19 cellular contexts compared by ENCODE assay signal in genomic region chr11:62266558-62266957, GRCh38. TPM values are rescaled to one million over a fixed set of nuclear protein-coding genes. Genes with fewer than 3 reads are reported as not detected.
DNase-seq lines count a peak whose midpoint lies in the region; TF ChIP-seq lines count a peak whose summit lies in the region.
"Had no signal": no experiment of that assay in that cellular context is flagged by ENCODE, and none has a peak within 500 bp of the region (broad histone marks: within the 10 kb centered on the region; RNA-seq: fewer than 3 reads in every experiment).

No MANE protein-coding gene starts in this region.

- DNase-seq in EH (ENCODE audit: low read depth) (peak; percentile 23), inferior parietal cortex (ENCODE audit: extremely low spot score) (peak; percentile 3), cerebellar cortex (ENCODE audit: low spot score) (no peak), SK-N-SH (no peak), midbrain (lab: John Stamatoyannopoulos, UW) (no peak)
- no peak for DNase-seq in activated T-helper 1 cell treated with anti-CD3 and anti-CD28 coated beads, Interleukin-12 subunit alpha, Interleukin-12 subunit beta, Interleukin-2, Interleukin-4 antibody, amounts not matched to agents 30 ng/mL and 10 ng/mL and 1 ng/mL, durations not matched to agents 14 hours and 24 hours and 36 hours (ENCODE audit: low spot score)
- DNase-seq: CD4-positive, alpha-beta memory T cell; erythroblast; GDM1; hypothalamus; left ventricle myocardium superior; naive thymus-derived CD8-positive, alpha-beta T cell; NCI-H524 had no signal

- no peak for TF ChIP-seq CTCF in SK-N-SH (IDR thresholded peaks at IDR 0.05)

- H3K4me1 Mint-ChIP-seq in activated T-helper 1 cell treated with anti-CD3 and anti-CD28 coated beads, Interleukin-12 subunit alpha, Interleukin-12 subunit beta, Interleukin-2, Interleukin-4 antibody, amounts not matched to agents 30 ng/mL and 10 ng/mL and 1 ng/mL, durations not matched to agents 14 hours and 24 hours and 36 hours (ENCODE audit: low read depth) = no peaks in the 10 kb centered on the region
- H3K4me1 Mint-ChIP-seq: CD4-positive, alpha-beta memory T cell; IgD-negative memory B cell; naive thymus-derived CD8-positive, alpha-beta T cell had no signal

- no peaks in the 10 kb centered on the region for H3F3A ChIP-seq in SK-N-SH (replicated peaks; ENCODE audit: insufficient read depth)

- 38% methylated on average over 4 of the region's 4 CpGs for WGBS in SK-N-SH (ENCODE audit: low lambda C conversion rate)

- H3K4me3 ChIP-seq in ACC112 (ENCODE audit: low read depth, low read length) (no peak overlapping the region), SK-N-SH (ENCODE audit: low read depth in 2 of 2, low read length in 1 of 2) (no peak overlapping the region)
- H3K4me3 ChIP-seq: prostate gland, vagina had no signal

- no peak overlapping the region for H3K9ac ChIP-seq in SK-N-SH

- no peak overlapping the region for H3K4me3 Mint-ChIP-seq in activated T-helper 1 cell treated with anti-CD3 and anti-CD28 coated beads, Interleukin-12 subunit alpha, Interleukin-12 subunit beta, Interleukin-2, Interleukin-4 antibody, amounts not matched to agents 30 ng/mL and 10 ng/mL and 1 ng/mL, durations not matched to agents 14 hours and 24 hours and 36 hours
- H3K4me3 Mint-ChIP-seq: CD4-positive, alpha-beta memory T cell; IgD-negative memory B cell; naive thymus-derived CD8-positive, alpha-beta T cell; T-helper 1 cell treated with Interleukin-12 subunit alpha and Interleukin-12 subunit beta and Interleukin-4 antibody, amounts not matched to agents 30 μg/mL and 1 μg/mL, for 36 hours had no signal

- 0 out of 2 replicates have a peak overlapping the region, but pooled peaks have one; percentile 5 for H3K27ac ChIP-seq in ACC112 (ENCODE audit: low read depth, low read length)
- no peak overlapping the region for H3K27ac ChIP-seq in SK-N-SH (ENCODE audit: low read depth in 2 of 2, low read length in 1 of 2)
- H3K27ac ChIP-seq: prostate gland, vagina had no signal

- peak overlapping the region; percentile 24 for H3K27ac Mint-ChIP-seq in activated T-helper 1 cell treated with anti-CD3 and anti-CD28 coated beads, Interleukin-12 subunit alpha, Interleukin-12 subunit beta, Interleukin-2, Interleukin-4 antibody, amounts not matched to agents 30 ng/mL and 10 ng/mL and 1 ng/mL, durations not matched to agents 14 hours and 24 hours and 36 hours
- H3K27ac Mint-ChIP-seq: CD4-positive, alpha-beta memory T cell; IgD-negative memory B cell; naive thymus-derived CD8-positive, alpha-beta T cell; T-helper 1 cell treated with Interleukin-12 subunit alpha and Interleukin-12 subunit beta and Interleukin-4 antibody, amounts not matched to agents 30 μg/mL and 1 μg/mL, for 36 hours had no signal

- H3K9me3 Mint-ChIP-seq in activated T-helper 1 cell treated with anti-CD3 and anti-CD28 coated beads, Interleukin-12 subunit alpha, Interleukin-12 subunit beta, Interleukin-2, Interleukin-4 antibody, amounts not matched to agents 30 ng/mL and 10 ng/mL and 1 ng/mL, durations not matched to agents 14 hours and 24 hours and 36 hours = peaks cover 3% of the 10 kb centered on the region
- H3K9me3 Mint-ChIP-seq: T-helper 1 cell treated with Interleukin-12 subunit alpha and Interleukin-12 subunit beta and Interleukin-4 antibody, amounts not matched to agents 30 μg/mL and 1 μg/mL, for 36 hours had no signal

- H2AFZ ChIP-seq in ACC112 (ENCODE audit: low read length, unreplicated experiment) (no peak overlapping the region), SK-N-SH (ENCODE audit: low read depth) (no peak overlapping the region)

- no peaks in the 10 kb centered on the region for H3K36me3 ChIP-seq in ACC112 (ENCODE audit: insufficient read depth, low read length)
- no peaks in the 10 kb centered on the region for H3K36me3 ChIP-seq in SK-N-SH (replicated peaks in 1 of 2; ENCODE audit: control insufficient read depth in 1 of 2, insufficient read depth in 2 of 2, low read length in 1 of 2)
- H3K36me3 ChIP-seq: prostate gland, vagina had no signal

- H3K4me1 ChIP-seq in ACC112 (ENCODE audit: control insufficient read depth, insufficient read depth, low read length, unreplicated experiment) (peaks cover 34% of the 10 kb centered on the region), SK-N-SH (ENCODE audit: control insufficient read depth in 1 of 2, insufficient read depth in 2 of 2, low read depth in 1 of 2, low read length in 1 of 2) (no peaks in the 10 kb centered on the region)
- H3K4me1 ChIP-seq: prostate gland, vagina had no signal

- peaks cover 15% of the 10 kb centered on the region for H3K27me3 Mint-ChIP-seq in activated T-helper 1 cell treated with anti-CD3 and anti-CD28 coated beads, Interleukin-12 subunit alpha, Interleukin-12 subunit beta, Interleukin-2, Interleukin-4 antibody, amounts not matched to agents 30 ng/mL and 10 ng/mL and 1 ng/mL, durations not matched to agents 14 hours and 24 hours and 36 hours (ENCODE audit: insufficient read depth)

- peaks cover 22% of the 10 kb centered on the region for H3K27me3 ChIP-seq in ACC112 (ENCODE audit: insufficient read depth, low read length)
- no peaks in the 10 kb centered on the region; the same call in 1 of the 2 replicates for H3K27me3 ChIP-seq in SK-N-SH (ENCODE audit: insufficient read depth)
- H3K27me3 ChIP-seq: vagina had no signal

- intact Hi-C loops in activated T-helper 1 cell treated with anti-CD3 and anti-CD28 coated beads, Interleukin-12 subunit alpha, Interleukin-12 subunit beta, Interleukin-2, Interleukin-4 antibody, amounts not matched to agents 30 ng/mL and 10 ng/mL and 1 ng/mL, durations not matched to agents 14 hours and 24 hours and 36 hours (cut with micrococcal nuclease) = no loop called here

- H3K36me3 Mint-ChIP-seq in activated T-helper 1 cell treated with anti-CD3 and anti-CD28 coated beads, Interleukin-12 subunit alpha, Interleukin-12 subunit beta, Interleukin-2, Interleukin-4 antibody, amounts not matched to agents 30 ng/mL and 10 ng/mL and 1 ng/mL, durations not matched to agents 14 hours and 24 hours and 36 hours (ENCODE audit: low read depth) = peaks cover 2% of the 10 kb centered on the region
- H3K36me3 Mint-ChIP-seq: CD4-positive, alpha-beta memory T cell; naive thymus-derived CD8-positive, alpha-beta T cell had no signal

- no peak overlapping the region for H3K4me2 ChIP-seq in SK-N-SH

- H4K20me1 ChIP-seq in SK-N-SH (ENCODE audit: insufficient read depth) = no peaks in the 10 kb centered on the region

- no peaks in the 10 kb centered on the region for H3K9me3 ChIP-seq in SK-N-SH
- H3K9me3 ChIP-seq: prostate gland, vagina had no signal

- H3K79me2 ChIP-seq in ACC112 (ENCODE audit: control insufficient read depth, insufficient read depth, low read length, unreplicated experiment) = no peaks in the 10 kb centered on the region
- H3K79me2 ChIP-seq in SK-N-SH (ENCODE audit: insufficient read depth) = no peaks in the 10 kb centered on the region

- TF ChIP-seq RAD21 in SK-N-SH (IDR thresholded peaks at IDR 0.05; ENCODE audit: low read length) = no peak

- CTCF ChIA-PET in SK-N-SH (lab: Yijun Ruan, JAX) = interaction anchor here (1.1 to 1.5 kb wide), 4 partner anchors 24 to 95 kb away, joined by 3 to 5 read pairs (median 4); partner anchors contain the start of gene SCGB1D2

- TF ChIP-seq EP300 in SK-N-SH (IDR thresholded peaks at IDR 0.05; ENCODE audit: borderline replicate concordance in 1 of 2, low read depth in 1 of 2, low read length in 1 of 2) = no peak

- H3K9me2 ChIP-seq in SK-N-SH = no peaks in the 10 kb centered on the region

- POLR2A ChIA-PET in SK-N-SH (lab: Yijun Ruan, JAX) = no interaction called here

TF ChIP-seq in SK-N-SH, 30 proteins besides CTCF, POLR2A, EP300 and RAD21:
- TF ChIP-seq EZH2phosphoT487 (IDR thresholded peaks at IDR 0.05; ENCODE audit: borderline replicate concordance, low read depth) (no peak), ELF1 (IDR thresholded peaks at IDR 0.05) (no peak), FOXJ3 (CRISPR knock-in tag; IDR thresholded peaks at IDR 0.05) (no peak), JUND (IDR thresholded peaks at IDR 0.05) (no peak), MXI1 (IDR thresholded peaks at IDR 0.05; ENCODE audit: low read depth, low read length) (no peak), CHD2 (IDR thresholded peaks at IDR 0.05; ENCODE audit: low read length, partially characterized antibody) (no peak), TAF1 (IDR thresholded peaks at IDR 0.05; ENCODE audit: borderline replicate concordance, low read depth, low read length) (no peak), RXRA (IDR thresholded peaks at IDR 0.05; ENCODE audit: borderline replicate concordance, low read depth) (no peak), TCF12 (IDR thresholded peaks at IDR 0.05) (no peak), NFIC (IDR thresholded peaks at IDR 0.05; ENCODE audit: borderline replicate concordance) (no peak), RCOR1 (IDR thresholded peaks at IDR 0.05; ENCODE audit: low read length) (no peak), TEAD4 (IDR thresholded peaks at IDR 0.05; ENCODE audit: borderline replicate concordance, insufficient read depth) (no peak)

RNA-seq across cellular contexts. Expression of gene SCGB2A2, which starts 3.4 kb away (rescaled TPM):
- total RNA-seq in activated T-helper 1 cell treated with anti-CD3 and anti-CD28 coated beads, Interleukin-12 subunit alpha, Interleukin-12 subunit beta, Interleukin-2, Interleukin-4 antibody, amounts not matched to agents 30 ng/mL and 10 ng/mL and 1 ng/mL, durations not matched to agents 14 hours and 24 hours and 36 hours = not detected in 2 replicates
- not detected in 2 replicates for polyA plus RNA-seq in SK-N-SH (2012; rRNA removed)
- polyA plus RNA-seq in SK-N-SH (2012; cell fraction: cytosol; rRNA removed) = not detected in 2 replicates
- not detected in 2 replicates for polyA plus RNA-seq in SK-N-SH (2012; cell fraction: nucleus; rRNA removed)
- total RNA-seq: CD4-positive, alpha-beta memory T cell; cerebellum; left ventricle myocardium superior; naive thymus-derived CD8-positive, alpha-beta T cell; prostate gland; vagina had no signal
- polyA plus RNA-seq: CD4-positive, alpha-beta memory T cell; IgD-negative memory B cell; naive thymus-derived CD8-positive, alpha-beta T cell had no signal

RNA-seq across cellular contexts. Expression of gene SCGB1D2, which starts 24.5 kb away (rescaled TPM):
- total RNA-seq in activated T-helper 1 cell treated with anti-CD3 and anti-CD28 coated beads, Interleukin-12 subunit alpha, Interleukin-12 subunit beta, Interleukin-2, Interleukin-4 antibody, amounts not matched to agents 30 ng/mL and 10 ng/mL and 1 ng/mL, durations not matched to agents 14 hours and 24 hours and 36 hours = not detected in 2 replicates
- polyA plus RNA-seq in SK-N-SH (2012; rRNA removed) = not detected in 2 replicates
- polyA plus RNA-seq in SK-N-SH (2012; cell fraction: cytosol; rRNA removed) = not detected in 2 replicates
- polyA plus RNA-seq in SK-N-SH (2012; cell fraction: nucleus; rRNA removed) = not detected in 2 replicates
- total RNA-seq: CD4-positive, alpha-beta memory T cell; cerebellum; naive thymus-derived CD8-positive, alpha-beta T cell; vagina had no signal
- polyA plus RNA-seq: CD4-positive, alpha-beta memory T cell; IgD-negative memory B cell; naive thymus-derived CD8-positive, alpha-beta T cell had no signal

RNA-seq across cellular contexts. Expression of gene SCGB1D4, which starts 32.3 kb away (rescaled TPM):
- total RNA-seq in activated T-helper 1 cell treated with anti-CD3 and anti-CD28 coated beads, Interleukin-12 subunit alpha, Interleukin-12 subunit beta, Interleukin-2, Interleukin-4 antibody, amounts not matched to agents 30 ng/mL and 10 ng/mL and 1 ng/mL, durations not matched to agents 14 hours and 24 hours and 36 hours = not detected in 2 replicates
- polyA plus RNA-seq in SK-N-SH (2012; rRNA removed) = not detected in 2 replicates
- polyA plus RNA-seq in SK-N-SH (2012; cell fraction: cytosol; rRNA removed) = not detected in 2 replicates
- not detected in 2 replicates for polyA plus RNA-seq in SK-N-SH (2012; cell fraction: nucleus; rRNA removed)
- total RNA-seq: CD4-positive, alpha-beta memory T cell; cerebellum; left ventricle myocardium superior; naive thymus-derived CD8-positive, alpha-beta T cell; prostate gland; vagina had no signal
- polyA plus RNA-seq: CD4-positive, alpha-beta memory T cell; IgD-negative memory B cell; naive thymus-derived CD8-positive, alpha-beta T cell had no signal

RNA-seq across cellular contexts. Expression of gene SCGB2A1, which starts 58.1 kb away (rescaled TPM):
- total RNA-seq in activated T-helper 1 cell treated with anti-CD3 and anti-CD28 coated beads, Interleukin-12 subunit alpha, Interleukin-12 subunit beta, Interleukin-2, Interleukin-4 antibody, amounts not matched to agents 30 ng/mL and 10 ng/mL and 1 ng/mL, durations not matched to agents 14 hours and 24 hours and 36 hours = not detected in 2 replicates
- not detected in 2 replicates for polyA plus RNA-seq in SK-N-SH (2012; rRNA removed)
- not detected in 2 replicates for polyA plus RNA-seq in SK-N-SH (2012; cell fraction: cytosol; rRNA removed)
- polyA plus RNA-seq in SK-N-SH (2012; cell fraction: nucleus; rRNA removed) = not detected in 2 replicates
- total RNA-seq: CD4-positive, alpha-beta memory T cell; cerebellum; left ventricle myocardium superior; naive thymus-derived CD8-positive, alpha-beta T cell; vagina had no signal
- polyA plus RNA-seq: CD4-positive, alpha-beta memory T cell; IgD-negative memory B cell; naive thymus-derived CD8-positive, alpha-beta T cell had no signal

Comparison
In these comparisons a context has a peak if more than half of its experiments do, and no peak if none do; other contexts are left out.
1. DNase-seq: peak in EH (single experiment) and inferior parietal cortex (single experiment); none in activated T-helper 1 cell treated with anti-CD3 and anti-CD28 coated beads, Interleukin-12 subunit alpha, Interleukin-12 subunit beta, Interleukin-2, Interleukin-4 antibody, amounts not matched to agents 30 ng/mL and 10 ng/mL and 1 ng/mL, durations not matched to agents 14 hours and 24 hours and 36 hours (single experiment), cerebellar cortex (single experiment), SK-N-SH (single experiment) and midbrain (single experiment).